Comparison of ENCODE assay signal across 9 cellular contexts in the genomic region with DNA sequence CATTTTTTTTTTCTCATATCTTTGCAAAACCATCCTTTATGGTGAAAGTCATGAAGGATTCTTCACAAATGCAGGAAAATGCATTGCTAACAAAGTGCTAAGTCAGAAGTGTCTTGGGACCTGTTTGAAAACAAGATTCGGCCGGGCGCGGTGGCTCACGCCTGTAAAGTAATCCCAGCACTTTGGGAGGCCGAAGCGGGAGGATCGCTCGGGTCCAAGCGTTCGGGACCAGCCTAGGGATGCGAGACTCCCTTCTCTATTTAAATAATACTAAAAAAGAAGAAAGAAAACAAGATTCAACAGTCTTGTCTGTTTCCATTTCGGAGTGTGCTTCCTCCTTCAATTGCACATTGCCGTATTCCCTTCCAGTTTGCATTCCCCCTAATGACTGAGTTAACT. TPM values are rescaled to one million over a fixed set of nuclear protein-coding genes. Genes with fewer than 3 reads are reported as not detected.
DNase-seq lines count a peak whose midpoint lies in the region; ATAC-seq, FAIRE-seq and TF ChIP-seq lines count a peak whose summit lies in the region.
"Had no signal": no experiment of that assay in that cellular context is flagged by ENCODE, and none has a peak within 500 bp of the region (broad histone marks: within the 10 kb centered on the region; RNA-seq: fewer than 3 reads in every experiment).

No MANE protein-coding gene starts in this region.

- WGBS in K562 (ENCODE audit: insufficient coverage, low coverage, missing lambda C conversion rate), result 0% methylated on average over 14 of the region's 14 CpGs
- 69% methylated on average over 7 of the region's 14 CpGs for WGBS in mesenchymal stem cell

- POLR2A ChIA-PET in K562 (lab: Yijun Ruan, JAX), result interaction anchor here (0.8 to 1.1 kb wide), 3 partner anchors 24 to 96 kb away, joined by 3 to 4 read pairs (median 3); a partner anchor contains a TSS

- no peaks in the 10 kb centered on the region for H3K27me3 ChIP-seq in cardiac muscle cell
- H3K27me3 ChIP-seq in K562 (ENCODE audit: control insufficient read depth in 2 of 2, insufficient read depth in 2 of 2, low read length in 2 of 2), result no peaks in the 10 kb centered on the region
- no peaks in the 10 kb centered on the region for H3K27me3 ChIP-seq in mesenchymal stem cell (ENCODE audit: control insufficient read depth in 1 of 2, insufficient read depth in 1 of 2, low read length in 2 of 2)
- H3K27me3 ChIP-seq in uterus, result no peaks in the 10 kb centered on the region

- H3K9me3 ChIP-seq in cardiac muscle cell (ENCODE audit: low read depth), result no peaks in the 10 kb centered on the region
- H3K9me3 ChIP-seq in K562 (replicated peaks; ENCODE audit: control insufficient read depth, insufficient read depth, low read depth, low read length), result no peaks in the 10 kb centered on the region
- H3K9me3 ChIP-seq in mesenchymal stem cell (ENCODE audit: control insufficient read depth, low read length), result no peaks in the 10 kb centered on the region
- no peaks in the 10 kb centered on the region for H3K9me3 ChIP-seq in uterus

- H4K8ac ChIP-seq in mesenchymal stem cell (ENCODE audit: low read length), result no peak overlapping the region

- CTCF ChIA-PET in K562 (lab: Yijun Ruan, JAX; ENCODE audit: low intra/inter-chr PET ratio), result interaction anchor here (0.6 to 2.1 kb wide), 5 partner anchors 29 to 91 kb away, joined by 3 to 12 read pairs (median 6); no protein-coding TSS in a partner anchor

- TF ChIP-seq CTCF in cardiac muscle cell (IDR thresholded peaks at IDR 0.05; ENCODE audit: low read depth, low read length) (no peak), K562 (IDR thresholded peaks at IDR 0.05 in 2 of 3, conservative IDR thresholded peaks at IDR 0.05 in 1 of 3; ENCODE audit: insufficient read depth in 2 of 3, low read depth in 1 of 3, low read length in 3 of 3) (no peak), uterus (IDR thresholded peaks at IDR 0.05) (no peak)

- peaks cover 7% of the 10 kb centered on the region for H3K79me1 ChIP-seq in mesenchymal stem cell (replicated peaks; ENCODE audit: low read length, poor library complexity, severe bottlenecking)

- no peak overlapping the region for H3K23ac ChIP-seq in mesenchymal stem cell (ENCODE audit: low read length in 2 of 2)

- no peak for ATAC-seq in Right ventricle myocardium superior (ENCODE audit: poor library complexity)
- ATAC-seq in K562, result peak; percentile 13; the same call in 2 of the 3 replicates
- no peak for ATAC-seq in left colon

- no peak overlapping the region for H2BK5ac ChIP-seq in mesenchymal stem cell (ENCODE audit: low read depth, low read length, poor library complexity, severe bottlenecking)

- peak overlapping the region; percentile 96 for H3K4me2 ChIP-seq in K562 (ENCODE audit: insufficient read depth, low read length)
- H3K4me2 ChIP-seq in mesenchymal stem cell (ENCODE audit: low read length, poor library complexity, severe bottlenecking), result peak overlapping the region; percentile 49

- H3K14ac ChIP-seq in mesenchymal stem cell (ENCODE audit: low read length in 2 of 2), result peak overlapping the region in 1 of 2 experiments; percentile 78

- in situ Hi-C loops in K562 (cut with MboI), result no loop called here

- FAIRE-seq in K562 (lab: Jason Lieb, UNC), result no peak

- H3K4me1 ChIP-seq in cardiac muscle cell (ENCODE audit: low read depth) (no peaks in the 10 kb centered on the region), K562 (replicated peaks in 1 of 2; ENCODE audit: control insufficient read depth in 2 of 2, insufficient read depth in 2 of 2, low read length in 2 of 2) (peaks cover 3 to 6% of the 10 kb centered on the region in 2 experiments; a peak in 2 of 5 replicates), mesenchymal stem cell (ENCODE audit: control insufficient read depth, insufficient read depth, low read depth, low read length) (peaks cover 3% of the 10 kb centered on the region), uterus (no peaks in the 10 kb centered on the region)

- H2AK5ac ChIP-seq in mesenchymal stem cell (ENCODE audit: low read length, severe bottlenecking), result no peak overlapping the region

- no peak for TF ChIP-seq EP300 in K562 (IDR thresholded peaks at IDR 0.05; ENCODE audit: low read length)

- no peak overlapping the region for H4K91ac ChIP-seq in mesenchymal stem cell (ENCODE audit: low read length)

- H3K18ac ChIP-seq in mesenchymal stem cell (ENCODE audit: low read depth in 1 of 2, low read length in 2 of 2), result peak overlapping the region in 1 of 2 experiments; percentile 93

- no peak overlapping the region for H2BK15ac ChIP-seq in mesenchymal stem cell (ENCODE audit: low read depth, poor library complexity, severe bottlenecking)

- peaks cover 16% of the 10 kb centered on the region for H3K79me2 ChIP-seq in K562 (ENCODE audit: control insufficient read depth, insufficient read depth, low read length)

- no peaks in the 10 kb centered on the region for H4K20me1 ChIP-seq in K562 (replicated peaks; ENCODE audit: control insufficient read depth, insufficient read depth, low read length)

- H3K36me3 ChIP-seq in cardiac muscle cell (no peaks in the 10 kb centered on the region), K562 (ENCODE audit: control insufficient read depth, insufficient read depth, low read length) (no peaks in the 10 kb centered on the region), mesenchymal stem cell (ENCODE audit: control insufficient read depth in 1 of 2, insufficient read depth in 2 of 2, low read depth in 1 of 2, low read length in 2 of 2) (peaks cover 0 to 3% of the 10 kb centered on the region in 2 experiments), uterus (no peaks in the 10 kb centered on the region)

- DNase-seq in cardiac muscle cell (ENCODE audit: low read depth in 1 of 2, low spot score in 1 of 2) (no peak), Right ventricle myocardium superior (no peak), K562 (ENCODE audit: extremely low read depth in 1 of 4, low spot score in 3 of 4) (peak in 1 of 4 experiments; percentile 39), mesenchymal stem cell (no peak), uterus (no peak), left colon (no peak), NCI-H2171 treated with DMSO at 0.1 percent for 48 hours (lab: John Stamatoyannopoulos, UW) (no peak), middle frontal gyrus (ENCODE audit: extremely low spot score, low spot score) (no peak)

- H3K4me3 ChIP-seq in cardiac muscle cell (peak overlapping the region; percentile 65), K562 (peak overlapping the region; percentile 72), mesenchymal stem cell (ENCODE audit: insufficient read depth in 1 of 2, low read depth in 1 of 2, low read length in 2 of 2) (peak overlapping the region; percentile 85 to 96), uterus (peak overlapping the region; percentile 55 to 81)

- TF ChIP-seq POLR2A in K562 (conservative IDR thresholded peaks at IDR 0.05) (no peak), uterus (IDR thresholded peaks at IDR 0.05) (no peak)

- no peak overlapping the region for H2BK120ac ChIP-seq in mesenchymal stem cell (ENCODE audit: low read depth, low read length)

- H3K27ac ChIP-seq in cardiac muscle cell (peak overlapping the region; percentile 26), K562 (ENCODE audit: extremely low read depth, low read depth, low read length) (peak overlapping the region; percentile 59), mesenchymal stem cell (ENCODE audit: low read length, poor library complexity, severe bottlenecking) (no peak overlapping the region), uterus (peak overlapping the region; percentile 82 to 88)

- no peak for TF ChIP-seq RAD21 in K562 (CRISPR knock-in tag; conservative IDR thresholded peaks at IDR 0.05 in 1 of 2, IDR thresholded peaks at IDR 0.05 in 1 of 2)

- no peak overlapping the region for H2BK12ac ChIP-seq in mesenchymal stem cell (ENCODE audit: low read length in 2 of 2)

- H3K9ac ChIP-seq in K562 (ENCODE audit: insufficient read depth in 1 of 2, low read depth in 2 of 2, low read length in 2 of 2), result peak overlapping the region; percentile 80 to 97
- peak overlapping the region; percentile 96 for H3K9ac ChIP-seq in mesenchymal stem cell (ENCODE audit: low read length)

- no peaks in the 10 kb centered on the region for H3K9me1 ChIP-seq in K562 (ENCODE audit: control insufficient read depth, insufficient read depth, low read length)

- H3K4ac ChIP-seq in mesenchymal stem cell (ENCODE audit: low read depth in 1 of 2, low read length in 2 of 2), result peak overlapping the region in 1 of 2 experiments; percentile 91

- intact Hi-C loops in Right ventricle myocardium superior (cut with DNase I), result loop anchor here (2.0 kb wide), 1 partner anchor 57 kb away; no protein-coding TSS in a partner anchor
- intact Hi-C loops in K562 (cut with micrococcal nuclease), result loop anchor here (1.0 to 2.0 kb wide), 3 partner anchors 34 to 92 kb away; a partner anchor contains a TSS
- intact Hi-C loops in uterus (cut with DNase I; ENCODE audit: low total_unique reads), result loop anchor here (10.0 kb wide), 1 partner anchor 57 kb away; no protein-coding TSS in a partner anchor
- intact Hi-C loops in left colon (cut with DNase I, micrococcal nuclease), result loop anchor here in 1 of 2 donors (10.0 kb wide), 2 partner anchors 57 to 87 kb away; a partner anchor contains a TSS

- BruUV-seq in K562 (replicated peaks; lab: Mats Ljungman, UMichigan), result no TSS peak

- peak overlapping the region; percentile 95 for H2AFZ ChIP-seq in K562 (ENCODE audit: low read depth, low read length)
- peak overlapping the region; percentile 84 for H2AFZ ChIP-seq in mesenchymal stem cell (ENCODE audit: low read depth, low read length)

RNA-seq across cellular contexts. Expression of a gene that starts 0.8 kb away (rescaled TPM):
- total RNA-seq in cardiac muscle cell (9.5 and 17.5 TPM in 2 replicates), Right ventricle myocardium superior (1.7 TPM), K562 (2014; rRNA removed) (4.8 and 5.1 TPM in 2 replicates), K562 (2014; rRNA removed; fragmentation: Illumina TruSeq; extraction: Trizol) (3.9 and 4.8 TPM in 2 replicates), K562 (2015; rRNA removed; fragmentation: Illumina TruSeq; extraction: Trizol) (2.9 and 3.5 TPM in 2 replicates), K562 (2021) (3.9 and 4.2 TPM in 2 replicates), uterus (1 to 10 TPM in 3 of 4 donors, under 1 TPM in 1; 0.29 to 6.6 (median 5.1) TPM), left colon (under 1 TPM; 0.15 to 0.75 TPM)
- polyA plus RNA-seq in cardiac muscle cell (8.4 and 14.1 TPM in 2 replicates), K562 (2011; rRNA removed) (7.9 and 9.3 TPM in 2 replicates), K562 (2014; fragmentation: Illumina TruSeq; extraction: Trizol) (2.0 and 2.8 TPM in 2 replicates), K562 (2014; fragmentation: Nextera tagmentation; extraction: Ambion mirVana) (1 to 10 TPM; 4.9 to 5.4 TPM), K562 (2014; rRNA removed) (8.8 and 9.8 TPM in 2 replicates)
- total RNA-seq in K562 (2011; cell fraction: chromatin; rRNA removed; ENCODE audit: low replicate concordance), result 8.1 and 8.9 TPM in 2 replicates
- 10.8 and 12.5 TPM in 2 replicates for total RNA-seq in K562 (2011; cell fraction: nucleolus; rRNA removed)
- 11.3 and 14.6 TPM in 2 replicates for total RNA-seq in K562 (2011; cell fraction: nucleoplasm; rRNA removed)
- polyA plus RNA-seq in K562 (2011; cell fraction: cytosol; rRNA removed), result 5.2 and 12.3 TPM in 2 replicates
- polyA plus RNA-seq in K562 (2011; cell fraction: nucleus; rRNA removed), result 7.6 and 8.6 TPM in 2 replicates
- polyA plus RNA-seq in K562 (2012), result 5.4 and 9.1 TPM in 2 replicates
- 2.8 and 3.4 TPM in 2 replicates for polyA minus RNA-seq in K562 (2011; rRNA and poly(A)+ RNA removed)
- 1.0 and 2.1 TPM in 2 replicates for polyA minus RNA-seq in K562 (2011; cell fraction: cytosol; rRNA and poly(A)+ RNA removed)
- polyA minus RNA-seq in K562 (2011; cell fraction: nucleus; rRNA and poly(A)+ RNA removed), result 4.4 and 8.7 TPM in 2 replicates
- polyA plus RNA-seq in mesenchymal stem cell (2013, experiment 1 of 2), result 2.0 TPM
- polyA plus RNA-seq in mesenchymal stem cell (2013, experiment 2 of 2), result 1.8 TPM

RNA-seq across cellular contexts. Expression of a gene that starts 8.1 kb away (rescaled TPM):
- total RNA-seq in cardiac muscle cell, result 20.3 and 44.5 TPM in 2 replicates
- polyA plus RNA-seq in cardiac muscle cell, result 70.2 and 75.0 TPM in 2 replicates
- 10.3 TPM for total RNA-seq in Right ventricle myocardium superior
- total RNA-seq in K562 (2011; cell fraction: chromatin; rRNA removed; ENCODE audit: low replicate concordance), result 3.2 and 4.8 TPM in 2 replicates
- total RNA-seq in K562 (2011; cell fraction: nucleolus; rRNA removed), result 4.1 and 4.8 TPM in 2 replicates
- total RNA-seq in K562 (2011; cell fraction: nucleoplasm; rRNA removed), result 4.2 TPM in 2 replicates
- 18.5 and 20.8 TPM in 2 replicates for total RNA-seq in K562 (2014; rRNA removed)
- 10.9 and 11.7 TPM in 2 replicates for total RNA-seq in K562 (2014; rRNA removed; fragmentation: Illumina TruSeq; extraction: Trizol)
- total RNA-seq in K562 (2015; rRNA removed; fragmentation: Illumina TruSeq; extraction: Trizol), result 9.9 and 11.3 TPM in 2 replicates
- total RNA-seq in K562 (2021), result 13.8 and 14.6 TPM in 2 replicates
- polyA plus RNA-seq in K562 (2011; rRNA removed), result 7.3 and 12.4 TPM in 2 replicates
- 4.4 and 10.2 TPM in 2 replicates for polyA plus RNA-seq in K562 (2011; cell fraction: cytosol; rRNA removed)
- 4.6 TPM in 2 replicates for polyA plus RNA-seq in K562 (2011; cell fraction: nucleus; rRNA removed)
- 11.3 and 17.7 TPM in 2 replicates for polyA plus RNA-seq in K562 (2012)
- 8.2 and 9.6 TPM in 2 replicates for polyA plus RNA-seq in K562 (2014; fragmentation: Illumina TruSeq; extraction: Trizol)
- 1 to 10 TPM; 2.5 to 2.7 TPM for polyA plus RNA-seq in K562 (2014; fragmentation: Nextera tagmentation; extraction: Ambion mirVana)
- 18.5 and 23.6 TPM in 2 replicates for polyA plus RNA-seq in K562 (2014; rRNA removed)
- 3.9 TPM in 2 replicates for polyA minus RNA-seq in K562 (2011; rRNA and poly(A)+ RNA removed)
- 4.0 and 4.4 TPM in 2 replicates for polyA minus RNA-seq in K562 (2011; cell fraction: cytosol; rRNA and poly(A)+ RNA removed)
- 1.3 and 3.2 TPM in 2 replicates for polyA minus RNA-seq in K562 (2011; cell fraction: nucleus; rRNA and poly(A)+ RNA removed)
- 17.2 TPM for polyA plus RNA-seq in mesenchymal stem cell (2013, experiment 1 of 2)
- polyA plus RNA-seq in mesenchymal stem cell (2013, experiment 2 of 2), result 18.1 TPM
- total RNA-seq in uterus, result 10 to 100 TPM in 2 of 4 donors, 1 to 10 TPM in 2; 3.8 to 15.5 (median 8.6) TPM
- total RNA-seq in left colon, result 10 to 100 TPM; 10.4 to 10.6 TPM

RNA-seq across cellular contexts. Expression of a gene that starts 16.9 kb away (rescaled TPM):
- total RNA-seq in cardiac muscle cell (2.0 and 4.3 TPM in 2 replicates), Right ventricle myocardium superior (not detected), K562 (2014; rRNA removed) (not detected in 2 replicates), K562 (2014; rRNA removed; fragmentation: Illumina TruSeq; extraction: Trizol) (not detected in 2 replicates), K562 (2015; rRNA removed; fragmentation: Illumina TruSeq; extraction: Trizol) (not detected in 2 replicates), K562 (2021) (0.09 and 0.20 TPM in 2 replicates), uterus (under 1 TPM in 1 of 4 donors, not detected in 3; 0.41 TPM), left colon (not detected)
- polyA plus RNA-seq in cardiac muscle cell (1.3 and 2.5 TPM in 2 replicates), K562 (2011; rRNA removed) (0.15 TPM in 1 of 2 replicates, not detected in the other), K562 (2014; fragmentation: Illumina TruSeq; extraction: Trizol) (0.08 and 0.09 TPM in 2 replicates), K562 (2014; fragmentation: Nextera tagmentation; extraction: Ambion mirVana) (under 1 TPM; 0.04 to 0.06 TPM), K562 (2014; rRNA removed) (0.05 TPM in 1 of 2 replicates, not detected in the other)
- total RNA-seq in K562 (2011; cell fraction: chromatin; rRNA removed; ENCODE audit: low replicate concordance), result 0.25 TPM in 1 of 2 replicates, not detected in the other
- total RNA-seq in K562 (2011; cell fraction: nucleolus; rRNA removed), result 0.50 TPM in 1 of 2 replicates, not detected in the other
- total RNA-seq in K562 (2011; cell fraction: nucleoplasm; rRNA removed), result 0.84 and 0.95 TPM in 2 replicates
- polyA plus RNA-seq in K562 (2011; cell fraction: cytosol; rRNA removed), result 0.03 TPM in 1 of 2 replicates, not detected in the other
- polyA plus RNA-seq in K562 (2011; cell fraction: nucleus; rRNA removed), result 0.10 and 0.18 TPM in 2 replicates
- polyA plus RNA-seq in K562 (2012), result 0.06 and 0.26 TPM in 2 replicates
- polyA minus RNA-seq in K562 (2011; rRNA and poly(A)+ RNA removed), result not detected in 2 replicates
- polyA minus RNA-seq in K562 (2011; cell fraction: cytosol; rRNA and poly(A)+ RNA removed), result not detected in 2 replicates
- polyA minus RNA-seq in K562 (2011; cell fraction: nucleus; rRNA and poly(A)+ RNA removed), result not detected in 2 replicates
- polyA plus RNA-seq in mesenchymal stem cell (2013, experiment 1 of 2), result not detected
- polyA plus RNA-seq in mesenchymal stem cell (2013, experiment 2 of 2), result not detected
- total RNA-seq: pulmonary artery endothelial cell had no signal

RNA-seq across cellular contexts. Expression of a gene that starts 33.1 kb away (rescaled TPM):
- total RNA-seq in cardiac muscle cell (8.0 and 11.7 TPM in 2 replicates), Right ventricle myocardium superior (not detected), K562 (2014; rRNA removed) (5.4 and 5.5 TPM in 2 replicates), K562 (2014; rRNA removed; fragmentation: Illumina TruSeq; extraction: Trizol) (1.1 TPM in 2 replicates), K562 (2015; rRNA removed; fragmentation: Illumina TruSeq; extraction: Trizol) (0.80 and 1.1 TPM in 2 replicates), K562 (2021) (2.5 and 3.4 TPM in 2 replicates), uterus (under 1 TPM in 1 of 4 donors, not detected in 3; 0.41 TPM), left colon (under 1 TPM in 1 of 2 donors, not detected in 1; 0.12 TPM)
- polyA plus RNA-seq in cardiac muscle cell (12.2 and 13.9 TPM in 2 replicates), K562 (2011; rRNA removed) (2.1 and 2.5 TPM in 2 replicates), K562 (2014; fragmentation: Illumina TruSeq; extraction: Trizol) (0.53 and 0.92 TPM in 2 replicates), K562 (2014; fragmentation: Nextera tagmentation; extraction: Ambion mirVana) (1 to 10 TPM in 1 of 2 experiments, under 1 TPM in 1; 0.92 to 1.2 TPM), K562 (2014; rRNA removed) (5.2 and 6.3 TPM in 2 replicates)
- 0.56 and 1.8 TPM in 2 replicates for total RNA-seq in K562 (2011; cell fraction: chromatin; rRNA removed; ENCODE audit: low replicate concordance)
- total RNA-seq in K562 (2011; cell fraction: nucleolus; rRNA removed), result 2.0 and 2.5 TPM in 2 replicates
- total RNA-seq in K562 (2011; cell fraction: nucleoplasm; rRNA removed), result 2.1 TPM in 2 replicates
- polyA plus RNA-seq in K562 (2011; cell fraction: cytosol; rRNA removed), result 3.2 and 6.3 TPM in 2 replicates
- polyA plus RNA-seq in K562 (2011; cell fraction: nucleus; rRNA removed), result 2.0 TPM in 2 replicates
- polyA plus RNA-seq in K562 (2012), result 1.3 and 2.0 TPM in 2 replicates
- 0.39 and 0.63 TPM in 2 replicates for polyA minus RNA-seq in K562 (2011; rRNA and poly(A)+ RNA removed)
- 0.86 and 1.1 TPM in 2 replicates for polyA minus RNA-seq in K562 (2011; cell fraction: cytosol; rRNA and poly(A)+ RNA removed)
- polyA minus RNA-seq in K562 (2011; cell fraction: nucleus; rRNA and poly(A)+ RNA removed), result 0.94 and 1.4 TPM in 2 replicates
- polyA plus RNA-seq in mesenchymal stem cell (2013, experiment 1 of 2), result 0.65 TPM
- polyA plus RNA-seq in mesenchymal stem cell (2013, experiment 2 of 2), result 0.78 TPM

RNA-seq across cellular contexts. Expression of a gene that starts 51.2 kb away (rescaled TPM):
- 80.4 and 108 TPM in 2 replicates for total RNA-seq in cardiac muscle cell
- polyA plus RNA-seq in cardiac muscle cell, result 93.3 and 101 TPM in 2 replicates
- total RNA-seq in Right ventricle myocardium superior, result 80.6 TPM
- total RNA-seq in K562 (2011; cell fraction: chromatin; rRNA removed; ENCODE audit: low replicate concordance), result 133 and 241 TPM in 2 replicates
- 181 and 193 TPM in 2 replicates for total RNA-seq in K562 (2011; cell fraction: nucleolus; rRNA removed)
- total RNA-seq in K562 (2011; cell fraction: nucleoplasm; rRNA removed), result 161 and 168 TPM in 2 replicates
- total RNA-seq in K562 (2014; rRNA removed), result 221 and 239 TPM in 2 replicates
- 81.4 and 94.9 TPM in 2 replicates for total RNA-seq in K562 (2014; rRNA removed; fragmentation: Illumina TruSeq; extraction: Trizol)
- total RNA-seq in K562 (2015; rRNA removed; fragmentation: Illumina TruSeq; extraction: Trizol), result 145 and 148 TPM in 2 replicates
- 214 and 221 TPM in 2 replicates for total RNA-seq in K562 (2021)
- polyA plus RNA-seq in K562 (2011; rRNA removed), result 166 and 170 TPM in 2 replicates
- 245 and 333 TPM in 2 replicates for polyA plus RNA-seq in K562 (2011; cell fraction: cytosol; rRNA removed)
- 158 and 195 TPM in 2 replicates for polyA plus RNA-seq in K562 (2011; cell fraction: nucleus; rRNA removed)
- 135 and 190 TPM in 2 replicates for polyA plus RNA-seq in K562 (2012)
- 157 and 181 TPM in 2 replicates for polyA plus RNA-seq in K562 (2014; fragmentation: Illumina TruSeq; extraction: Trizol)
- polyA plus RNA-seq in K562 (2014; fragmentation: Nextera tagmentation; extraction: Ambion mirVana), result 10 to 100 TPM; 28.3 to 55.4 TPM
- 221 and 228 TPM in 2 replicates for polyA plus RNA-seq in K562 (2014; rRNA removed)
- 114 and 139 TPM in 2 replicates for polyA minus RNA-seq in K562 (2011; rRNA and poly(A)+ RNA removed)
- 106 and 111 TPM in 2 replicates for polyA minus RNA-seq in K562 (2011; cell fraction: cytosol; rRNA and poly(A)+ RNA removed)
- 45.2 and 70.6 TPM in 2 replicates for polyA minus RNA-seq in K562 (2011; cell fraction: nucleus; rRNA and poly(A)+ RNA removed)
- 57.0 TPM for polyA plus RNA-seq in mesenchymal stem cell (2013, experiment 1 of 2)
- polyA plus RNA-seq in mesenchymal stem cell (2013, experiment 2 of 2), result 58.8 TPM
- 10 to 100 TPM; 21.0 to 48.6 (median 28.5) TPM for total RNA-seq in uterus
- total RNA-seq in left colon, result 10 to 100 TPM; 40.8 to 47.8 TPM
